ENCODE assay signal across 21 cellular contexts in genomic region chr2:15472133-15472532, GRCh38.
A peak's percentile ranks its signal among the peaks of the same experiment; 100 is the strongest.
DNase-seq lines count a peak whose midpoint lies in the region; ATAC-seq and TF ChIP-seq lines count a peak whose summit lies in the region.
"Had no signal": no experiment of that assay in that cellular context is flagged by ENCODE, and none has a peak within 500 bp of the region (broad histone marks: within the 10 kb centered on the region; RNA-seq: fewer than 3 reads in every experiment).

No MANE protein-coding gene starts in this region.

- H3K4me3 Mint-ChIP-seq in MCF 10A (ENCODE audit: unreplicated experiment) = no peak overlapping the region
- H3K4me3 Mint-ChIP-seq: activated CD8-positive, alpha-beta T cell treated with anti-CD3 and anti-CD28 coated beads, Interleukin-2, amount 10 ng/mL, durations not matched to agents 7 days and 5 days; activated naive CD8-positive, alpha-beta T cell treated with anti-CD3 and anti-CD28 coated beads, Interleukin-2, amount 10 ng/mL, durations not matched to agents 7 days and 5 days; CD14-positive monocyte; HFFc6; mesothelial cell of epicardium; T-helper 1 cell treated with Interleukin-12 subunit alpha and Interleukin-12 subunit beta and Interleukin-4 antibody, amounts not matched to agents 30 μg/mL and 1 μg/mL, for 36 hours had no signal

- H3K9me3 Mint-ChIP-seq in MCF 10A (ENCODE audit: unreplicated experiment) = no peaks in the 10 kb centered on the region
- H3K9me3 Mint-ChIP-seq: activated naive CD8-positive, alpha-beta T cell treated with anti-CD3 and anti-CD28 coated beads, Interleukin-2, amount 10 ng/mL, durations not matched to agents 7 days and 5 days; HFFc6 had no signal

- CTCF ChIA-PET in MCF 10A (lab: Yijun Ruan, JAX) = interaction anchor here (1.2 kb wide), 1 partner anchor 106 kb away, joined by 4 read pairs; no protein-coding TSS in a partner anchor
- CTCF ChIA-PET in mammary epithelial cell (lab: Charles Lee; ENCODE audit: low non-redundant PET) = no interaction called here

- H3K27me3 Mint-ChIP-seq in MCF 10A (ENCODE audit: insufficient read depth, unreplicated experiment) = no peaks in the 10 kb centered on the region
- H3K27me3 Mint-ChIP-seq: activated naive CD8-positive, alpha-beta T cell treated with anti-CD3 and anti-CD28 coated beads, Interleukin-2, amount 10 ng/mL, durations not matched to agents 7 days and 5 days had no signal

- no peaks in the 10 kb centered on the region for H3K4me1 Mint-ChIP-seq in MCF 10A (ENCODE audit: insufficient read depth, unreplicated experiment)
- H3K4me1 Mint-ChIP-seq: CD14-positive monocyte, mesothelial cell of epicardium had no signal

- H3K4me3 ChIP-seq in mammary epithelial cell (replicated peaks in 1 of 3; ENCODE audit: insufficient read depth in 1 of 3, low read depth in 2 of 3, low read length in 3 of 3) (no peak overlapping the region), epithelial cell of esophagus (ENCODE audit: low read length) (no peak overlapping the region), upper lobe of right lung (no peak overlapping the region)
- H3K4me3 ChIP-seq: breast epithelium, esophagus muscularis mucosa, transverse colon had no signal

- H3K27ac ChIP-seq in mammary epithelial cell (ENCODE audit: insufficient read depth, low read depth, low read length) (no peak overlapping the region), upper lobe of right lung (no peak overlapping the region)
- H3K27ac ChIP-seq: breast epithelium, esophagus muscularis mucosa, transverse colon, WERI-Rb-1 had no signal

- H3K27me3 ChIP-seq in mammary epithelial cell (ENCODE audit: insufficient read depth, low read length) (no peaks in the 10 kb centered on the region), upper lobe of right lung (no peaks in the 10 kb centered on the region)
- H3K27me3 ChIP-seq: breast epithelium, esophagus muscularis mucosa, transverse colon had no signal

- ATAC-seq in upper lobe of right lung = peak; percentile 41
- ATAC-seq: activated CD8-positive, alpha-beta T cell treated with anti-CD3 and anti-CD28 coated beads, Interleukin-2, amount 10 ng/mL, durations not matched to agents 7 days and 5 days had no signal

- H4K20me1 ChIP-seq in mammary epithelial cell (ENCODE audit: insufficient read depth, low read length) = no peaks in the 10 kb centered on the region

- dilution Hi-C loops in mammary epithelial cell (cut with HindIII; ENCODE audit: low sequenced_read_pairs) = no loop called here

- H3K9me3 ChIP-seq in mammary epithelial cell (replicated peaks; ENCODE audit: insufficient read depth, low read length) (no peaks in the 10 kb centered on the region), upper lobe of right lung (no peaks in the 10 kb centered on the region)
- H3K9me3 ChIP-seq: breast epithelium, esophagus muscularis mucosa, transverse colon had no signal

- H2AFZ ChIP-seq in mammary epithelial cell (ENCODE audit: low read depth, low read length) = no peak overlapping the region

- H3K27ac Mint-ChIP-seq in MCF 10A (ENCODE audit: low read depth, unreplicated experiment) = peak overlapping the region; percentile 3
- H3K27ac Mint-ChIP-seq: activated CD8-positive, alpha-beta T cell treated with anti-CD3 and anti-CD28 coated beads, Interleukin-2, amount 10 ng/mL, durations not matched to agents 7 days and 5 days; activated naive CD8-positive, alpha-beta T cell treated with anti-CD3 and anti-CD28 coated beads, Interleukin-2, amount 10 ng/mL, durations not matched to agents 7 days and 5 days; HFFc6; mesothelial cell of epicardium; T-helper 1 cell treated with Interleukin-12 subunit alpha and Interleukin-12 subunit beta and Interleukin-4 antibody, amounts not matched to agents 30 μg/mL and 1 μg/mL, for 36 hours had no signal

- in situ Hi-C loops in mammary epithelial cell (cut with MboI; ENCODE audit: low sequenced_read_pairs in 2 of 2) = no loop called here

- TF ChIP-seq CTCF in MCF 10A (IDR thresholded peaks at IDR 0.05; ENCODE audit: unreplicated experiment) = no peak
- TF ChIP-seq CTCF in mammary epithelial cell (conservative IDR thresholded peaks at IDR 0.05 in 1 of 2, IDR thresholded peaks at IDR 0.05 in 1 of 2; ENCODE audit: extremely low read depth in 1 of 2, insufficient read depth in 1 of 2, low read depth in 1 of 2, low read length in 2 of 2) = no peak
- TF ChIP-seq CTCF in epithelial cell of esophagus (IDR thresholded peaks at IDR 0.05; ENCODE audit: insufficient read depth, low read depth, low read length, missing control alignments) = no peak
- TF ChIP-seq CTCF in upper lobe of right lung (IDR thresholded peaks at IDR 0.05) = no peak

- DNase-seq in MCF 10A (ENCODE audit: unreplicated experiment) (no peak), mammary epithelial cell (no peak), NCI-H187 treated with DMSO at 0.1 percent for 48 hours (lab: John Stamatoyannopoulos, UW) (peak; percentile 97), epithelial cell of esophagus (ENCODE audit: low read depth) (peak; percentile 29), upper lobe of right lung (no peak), MV-4-11 (lab: John Stamatoyannopoulos, UW) (no peak), midbrain (lab: John Stamatoyannopoulos, UW) (no peak)
- no peak for DNase-seq in activated CD8-positive, alpha-beta memory T cell treated with anti-CD3 and anti-CD28 coated beads for 24 hours
- DNase-seq: activated CD8-positive, alpha-beta T cell treated with anti-CD3 and anti-CD28 coated beads, Interleukin-2, amount 10 ng/mL, durations not matched to agents 7 days and 5 days; activated naive CD8-positive, alpha-beta T cell treated with anti-CD3 and anti-CD28 coated beads, Interleukin-2, amount 10 ng/mL, durations not matched to agents 7 days and 5 days; HFFc6; IMR-90; retina; stimulated activated naive CD4-positive, alpha-beta T cell treated with Interleukin-2 at 50 U/mL for 16 hours; transverse colon; WERI-Rb-1 had no signal

- H3K9ac ChIP-seq in mammary epithelial cell (ENCODE audit: insufficient read depth, low read length) = no peak overlapping the region

- peaks cover 49% of the 10 kb centered on the region for H3K36me3 Mint-ChIP-seq in MCF 10A (ENCODE audit: insufficient read depth, unreplicated experiment)

- WGBS in mammary epithelial cell (ENCODE audit: low coverage, missing lambda C conversion rate) = 100% methylated on average over 1 of the region's 3 CpGs

- POLR2A ChIA-PET in MCF 10A (lab: Yijun Ruan, JAX) = interaction anchor here (0.7 kb wide), 1 partner anchor 75 kb away, joined by 3 read pairs; no protein-coding TSS in a partner anchor

- intact Hi-C loops in MCF 10A (cut with micrococcal nuclease) = no loop called here
- intact Hi-C loops in mammary epithelial cell (cut with micrococcal nuclease) = no loop called here
- intact Hi-C loops in upper lobe of right lung (cut with DNase I) = no loop called here

- H3K4me2 ChIP-seq in mammary epithelial cell (ENCODE audit: insufficient read depth, low read depth, low read length) = no peak overlapping the region

- no TSS peak for BruUV-seq in MCF 10A (replicated peaks; lab: Mats Ljungman, UMichigan)
- BruUV-seq in mammary epithelial cell (replicated peaks; lab: Mats Ljungman, UMichigan) = no TSS peak

- H3K4me1 ChIP-seq in mammary epithelial cell (ENCODE audit: insufficient read depth, low read length) = no peaks in the 10 kb centered on the region
- no peaks in the 10 kb centered on the region for H3K4me1 ChIP-seq in upper lobe of right lung
- H3K4me1 ChIP-seq: breast epithelium, esophagus muscularis mucosa, transverse colon had no signal

- H3K36me3 ChIP-seq in mammary epithelial cell (ENCODE audit: insufficient read depth, low read length) = peaks cover 2% of the 10 kb centered on the region
- peaks cover 59% of the 10 kb centered on the region for H3K36me3 ChIP-seq in upper lobe of right lung

- H3K79me2 ChIP-seq in mammary epithelial cell (ENCODE audit: insufficient read depth, low read length) = no peaks in the 10 kb centered on the region

Comparison
In these comparisons a context has a peak if more than half of its experiments do, and no peak if none do; other contexts are left out.
1. DNase-seq: peak in NCI-H187 treated with DMSO at 0.1 percent for 48 hours (single experiment) and epithelial cell of esophagus (single experiment); none in MCF 10A (single experiment), mammary epithelial cell (single experiment), upper lobe of right lung (single experiment), MV-4-11 (single experiment), activated CD8-positive, alpha-beta memory T cell treated with anti-CD3 and anti-CD28 coated beads for 24 hours (single experiment) and midbrain (single experiment).